In the genomic region with DNA sequence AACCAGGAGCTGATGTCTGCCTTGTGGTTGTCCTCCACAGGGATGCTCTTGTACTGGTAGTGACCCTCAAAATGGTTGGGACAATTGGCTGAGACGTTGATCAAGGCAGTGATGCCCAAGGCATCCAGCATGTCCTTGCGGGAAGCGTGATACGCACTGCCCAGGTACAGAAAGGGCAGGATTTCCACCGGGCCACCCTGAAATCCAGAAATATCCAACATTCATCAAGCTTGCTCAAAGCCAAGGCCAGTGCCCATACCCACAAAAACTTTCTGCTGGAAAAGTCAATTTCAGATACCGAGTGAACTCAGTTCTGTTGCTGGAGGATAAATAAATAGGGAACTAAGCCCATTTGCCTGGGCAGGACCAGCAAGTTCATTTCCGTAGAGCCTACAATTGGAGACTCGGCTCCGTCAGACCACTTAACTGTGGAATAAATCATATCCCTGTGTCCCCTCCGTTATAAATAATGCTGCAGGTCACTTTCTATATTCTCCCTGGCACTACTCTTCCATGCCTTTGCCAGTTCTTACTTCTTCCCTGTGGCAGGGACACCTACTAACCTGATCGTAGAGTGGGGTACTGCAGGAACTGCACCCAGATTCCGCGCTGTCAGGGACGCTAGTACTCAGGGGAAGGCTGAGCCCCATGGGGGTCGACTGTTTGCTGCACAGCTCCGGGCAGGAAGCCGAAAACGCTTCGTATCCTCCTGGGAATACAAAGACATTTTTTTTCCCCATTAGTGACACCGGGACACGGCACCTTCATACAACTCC, we compare ENCODE assay signal across 8 cellular contexts. TPM values are rescaled to one million over a fixed set of nuclear protein-coding genes. Genes with fewer than 3 reads are reported as not detected.
A peak's percentile ranks its signal among the peaks of the same experiment; 100 is the strongest.
DNase-seq lines count a peak whose midpoint lies in the region; ATAC-seq and TF ChIP-seq lines count a peak whose summit lies in the region.

No MANE protein-coding gene starts in this region.

- H2AFZ ChIP-seq in OCI-LY3 (ENCODE audit: low read depth, low read length) = 0 out of 2 replicates have a peak overlapping the region, but pooled peaks have one; percentile 43

- WGBS in tibial nerve, 2 donors = 15 to 20% methylated on average over 21 of the region's 21 CpGs

- peaks cover 11% of the 10 kb centered on the region for H3K79me2 ChIP-seq in OCI-LY3 (ENCODE audit: low read length)

- peak overlapping the region; percentile 93 for H3K9ac ChIP-seq in OCI-LY3 (ENCODE audit: low read length)

- TF ChIP-seq EP300 in tibial nerve (IDR thresholded peaks at IDR 0.05) = peak in 1 of 2 donors; percentile 83

- ATAC-seq in HG03039 (IDR thresholded peaks at IDR 0.05; ENCODE audit: unreplicated experiment) (no peak), HG03342 (IDR thresholded peaks at IDR 0.05; ENCODE audit: unreplicated experiment) (no peak)

- peaks cover 28% of the 10 kb centered on the region for H3K4me1 ChIP-seq in OCI-LY3 (ENCODE audit: low read length)
- peaks cover 0 to 77% (median 43%) of the 10 kb centered on the region in 4 donors for H3K4me1 ChIP-seq in tibial nerve

- TF ChIP-seq POLR2A in tibial nerve (IDR thresholded peaks at IDR 0.05) = no peak

- in situ Hi-C loops in G401 (cut with HindIII; ENCODE audit: low sequenced_read_pairs) = no loop called here

- TF ChIP-seq CTCF in OCI-LY3 (IDR thresholded peaks at IDR 0.05; ENCODE audit: low read depth, low read length) (no peak), coronary artery (IDR thresholded peaks at IDR 0.05) (no peak), tibial nerve (IDR thresholded peaks at IDR 0.05) (no peak)

- H3K9me3 ChIP-seq in OCI-LY3 (ENCODE audit: insufficient read depth, low read length) (no peaks in the 10 kb centered on the region), tibial nerve (no peaks in the 10 kb centered on the region)

- H3K4me3 ChIP-seq in OCI-LY3 (ENCODE audit: low read length) (peak overlapping the region; percentile 95), coronary artery (peak overlapping the region; percentile 86), tibial nerve (peak overlapping the region; percentile 65 to 98 (median 86))

- peaks cover 16% of the 10 kb centered on the region for H3K36me3 ChIP-seq in OCI-LY3 (replicated peaks; ENCODE audit: low read depth, low read length)
- H3K36me3 ChIP-seq in tibial nerve = peaks cover 9 to 29% (median 23%) of the 10 kb centered on the region in 3 donors

- no peaks in the 10 kb centered on the region for H4K20me1 ChIP-seq in OCI-LY3 (ENCODE audit: insufficient read depth, low read length)

- H3K27me3 ChIP-seq in OCI-LY3 (ENCODE audit: low read depth, low read length) (no peaks in the 10 kb centered on the region), tibial nerve (no peaks in the 10 kb centered on the region)

- DNase-seq in G401 (ENCODE audit: low spot score) (peak; percentile 57), coronary artery (ENCODE audit: low spot score) (no peak), medulla oblongata (ENCODE audit: extremely low spot score) (peak; percentile 49), tibial nerve (ENCODE audit: low spot score in 2 of 2) (peak in 1 of 2 donors; percentile 40), SKM-1 (lab: John Stamatoyannopoulos, UW; ENCODE audit: unreplicated experiment) (no peak)

- peak overlapping the region; percentile 98 for H3K4me2 ChIP-seq in OCI-LY3 (ENCODE audit: low read length)

- H3K27ac ChIP-seq in OCI-LY3 (ENCODE audit: low read length) (no peak overlapping the region), coronary artery (peak overlapping the region; percentile 93 to 98), tibial nerve (peak overlapping the region; percentile 97 to 99 (median 99))

RNA-seq across cellular contexts. Expression of gene DUSP1, which starts 1.2 kb away (rescaled TPM):
- 36.6 and 39.1 TPM in 2 replicates for total RNA-seq in G401 (2014; rRNA removed; shearing (Covaris generic))
- 1,000 to 10,000 TPM; 1,787 to 2,412 (median 1,885) TPM for total RNA-seq in tibial nerve

Comparison
In these comparisons a context has a peak if more than half of its experiments do, and no peak if none do; other contexts are left out.
1. DNase-seq: peak in G401 (single experiment) and medulla oblongata (single experiment); none in coronary artery (single experiment) and SKM-1 (single experiment).
2. RNA of gene DUSP1, which starts 1.2 kb away (total RNA-seq): 1,787 to 2,412 TPM in tibial nerve; 36.6 to 39.1 TPM in G401; every median in the first group is over 10 times any median in the second.
3. Peak in every context shown above with its lines, with median percentiles within 50 percentile points of each other: H3K4me3 ChIP-seq.